Comparison of ENCODE assay signal across 30 cellular contexts in genomic region chrX:155115174-155115830, GRCh38.
"Had no signal": no experiment of that assay in that cellular context is flagged by ENCODE, and none has a peak within 500 bp of the region (broad histone marks: within the 10 kb centered on the region; RNA-seq: fewer than 3 reads in every experiment).

No MANE protein-coding gene starts in this region.

- H3K27ac ChIP-seq: ascending aorta, body of pancreas, SJCRH30, SK-N-MC, WERI-Rb-1 had no signal

- DNase-seq: activated CD4-positive, alpha-beta T cell treated with anti-CD3 and anti-CD28 coated beads, Interleukin-2, amount 10 ng/mL, durations not matched to agents 24 days and 14 days; activated CD4-positive, alpha-beta T cell treated with anti-CD3 and anti-CD28 coated beads, Interleukin-2, amount 50 U/mL, for 4 hours; activated CD8-positive, alpha-beta T cell treated with anti-CD3 and anti-CD28 coated beads for 36 hours; activated effector memory CD4-positive, alpha-beta T cell treated with anti-CD3 and anti-CD28 coated beads, Interleukin-2, amount 50 U/mL, for 16 hours; activated naive CD4-positive, alpha-beta T cell treated with Interleukin-2 at 50 U/mL for 16 hours; activated naive CD8-positive, alpha-beta T cell treated with anti-CD3 and anti-CD28 coated beads, Interleukin-2, amount 10 ng/mL, durations not matched to agents 7 days and 5 days; activated T-cell treated with anti-CD3 and anti-CD28 coated beads, Interleukin-2, amount 50 U/mL, for 1 hour; activated T-cell treated with anti-CD3 and anti-CD28 coated beads, Interleukin-2, amount 50 U/mL, for 72 hours; amygdala; body of pancreas; central memory CD4-positive, alpha-beta T cell; MG63; NCI-H1105; NCI-H1417 treated with DMSO at 0.1 percent for 48 hours; NCI-H187 treated with DMSO at 0.1 percent for 48 hours; NCI-H2081; NCI-H2171 treated with DMSO at 0.1 percent for 48 hours; NCI-H226; NCI-H446 treated with DMSO at 0.1 percent for 48 hours; NCI-H524 treated with DMSO at 0.1 percent for 48 hours; SHP77; SJCRH30; T1000; WERI-Rb-1 had no signal

- H3K27me3 Mint-ChIP-seq: activated CD4-positive, alpha-beta T cell treated with anti-CD3 and anti-CD28 coated beads, Interleukin-2, amount 10 ng/mL, durations not matched to agents 24 days and 14 days; activated CD8-positive, alpha-beta T cell treated with anti-CD3 and anti-CD28 coated beads for 36 hours; activated naive CD4-positive, alpha-beta T cell treated with anti-CD3 and anti-CD28 coated beads, Interleukin-2, amount 50 U/mL, for 24 hours; activated naive CD8-positive, alpha-beta T cell treated with anti-CD3 and anti-CD28 coated beads, Interleukin-2, amount 10 ng/mL, durations not matched to agents 7 days and 5 days; activated T-helper 17 cell treated with anti-CD3 and anti-CD28 coated beads, Interleukin-2, amount 50 U/mL, for 72 hours had no signal

- H3K9me3 ChIP-seq: body of pancreas, SJCRH30 had no signal

- H3K27ac Mint-ChIP-seq: activated CD4-positive, alpha-beta T cell treated with anti-CD3 and anti-CD28 coated beads, Interleukin-2, amount 10 ng/mL, durations not matched to agents 24 days and 14 days; activated CD8-positive, alpha-beta T cell treated with anti-CD3 and anti-CD28 coated beads for 36 hours; activated naive CD4-positive, alpha-beta T cell treated with anti-CD3 and anti-CD28 coated beads, Interleukin-2, amount 50 U/mL, for 24 hours; activated T-cell treated with anti-CD3 and anti-CD28 coated beads, Interleukin-2, amount 50 U/mL, for 72 hours; activated T-helper 17 cell treated with anti-CD3 and anti-CD28 coated beads, Interleukin-2, amount 50 U/mL, for 72 hours had no signal

- H3K4me1 Mint-ChIP-seq: activated CD4-positive, alpha-beta T cell treated with anti-CD3 and anti-CD28 coated beads, Interleukin-2, amount 10 ng/mL, durations not matched to agents 24 days and 14 days; activated naive CD4-positive, alpha-beta T cell treated with anti-CD3 and anti-CD28 coated beads, Interleukin-2, amount 50 U/mL, for 24 hours; activated naive CD8-positive, alpha-beta T cell treated with anti-CD3 and anti-CD28 coated beads, Interleukin-2, amount 10 ng/mL, durations not matched to agents 7 days and 5 days; activated T-helper 17 cell treated with anti-CD3 and anti-CD28 coated beads, Interleukin-2, amount 50 U/mL, for 72 hours had no signal

- H3K4me1 ChIP-seq: ascending aorta, body of pancreas, SJCRH30 had no signal

- H3K4me3 ChIP-seq: ascending aorta, body of pancreas, K562, MG63, SJCRH30, SK-N-MC had no signal

- H3K9me3 Mint-ChIP-seq: activated CD4-positive, alpha-beta T cell treated with anti-CD3 and anti-CD28 coated beads, Interleukin-2, amount 10 ng/mL, durations not matched to agents 24 days and 14 days; activated CD8-positive, alpha-beta T cell treated with anti-CD3 and anti-CD28 coated beads for 36 hours; activated naive CD4-positive, alpha-beta T cell treated with anti-CD3 and anti-CD28 coated beads, Interleukin-2, amount 50 U/mL, for 24 hours; activated naive CD8-positive, alpha-beta T cell treated with anti-CD3 and anti-CD28 coated beads, Interleukin-2, amount 10 ng/mL, durations not matched to agents 7 days and 5 days; activated T-cell treated with anti-CD3 and anti-CD28 coated beads, Interleukin-2, amount 50 U/mL, for 72 hours; activated T-helper 17 cell treated with anti-CD3 and anti-CD28 coated beads, Interleukin-2, amount 50 U/mL, for 72 hours had no signal

- H3K36me3 ChIP-seq: SJCRH30 had no signal

- ATAC-seq: activated CD8-positive, alpha-beta T cell treated with anti-CD3 and anti-CD28 coated beads for 36 hours; activated T-cell treated with anti-CD3 and anti-CD28 coated beads, Interleukin-2, amount 50 U/mL, for 72 hours; activated T-helper 17 cell treated with anti-CD3 and anti-CD28 coated beads, Interleukin-2, amount 50 U/mL, for 72 hours; body of pancreas; K562; Panc1 had no signal

- H3K4me3 Mint-ChIP-seq: activated CD4-positive, alpha-beta T cell treated with anti-CD3 and anti-CD28 coated beads, Interleukin-2, amount 10 ng/mL, durations not matched to agents 24 days and 14 days; activated CD8-positive, alpha-beta T cell treated with anti-CD3 and anti-CD28 coated beads for 36 hours; activated naive CD4-positive, alpha-beta T cell treated with anti-CD3 and anti-CD28 coated beads, Interleukin-2, amount 50 U/mL, for 24 hours; activated naive CD8-positive, alpha-beta T cell treated with anti-CD3 and anti-CD28 coated beads, Interleukin-2, amount 10 ng/mL, durations not matched to agents 7 days and 5 days; activated T-cell treated with anti-CD3 and anti-CD28 coated beads, Interleukin-2, amount 50 U/mL, for 72 hours; activated T-helper 17 cell treated with anti-CD3 and anti-CD28 coated beads, Interleukin-2, amount 50 U/mL, for 72 hours had no signal

- H3K27me3 ChIP-seq: ascending aorta, body of pancreas, MG63, SJCRH30 had no signal
